In genomic region chr9:91395106-91395552, GRCh38 we compare ENCODE assay signal across 13 cellular contexts. TPM values are rescaled to one million over a fixed set of nuclear protein-coding genes. Genes with fewer than 3 reads are reported as not detected.
A peak's percentile ranks its signal among the peaks of the same experiment; 100 is the strongest.
DNase-seq lines count a peak whose midpoint lies in the region; ATAC-seq and TF ChIP-seq lines count a peak whose summit lies in the region.
"Had no signal": no experiment of that assay in that cellular context is flagged by ENCODE, and none has a peak within 500 bp of the region (broad histone marks: within the 10 kb centered on the region; RNA-seq: fewer than 3 reads in every experiment).

No MANE protein-coding gene starts in this region.

- TF ChIP-seq POLR2A in NB4 (IDR thresholded peaks at IDR 0.05; ENCODE audit: extremely low read depth, insufficient read length) = no peak

- TF ChIP-seq CTCF in NB4 (IDR thresholded peaks at IDR 0.05; ENCODE audit: low read depth, low read length) = no peak

- POLR2A ChIA-PET in naive thymus-derived CD4-positive, alpha-beta T cell (lab: Charles Lee) = no interaction called here

- no peak overlapping the region for H3K27ac ChIP-seq in naive thymus-derived CD4-positive, alpha-beta T cell (ENCODE audit: low read depth, low read length)
- H3K27ac ChIP-seq in caudate nucleus (ENCODE audit: low read depth, low read length) = no peak overlapping the region

- H3K27me3 Mint-ChIP-seq in naive thymus-derived CD4-positive, alpha-beta T cell = peaks cover 0 to 3% (median 0%) of the 10 kb centered on the region in 5 donors

- peaks cover 0 to 20% (median 0%) of the 10 kb centered on the region in 7 donors for H3K4me1 Mint-ChIP-seq in naive thymus-derived CD4-positive, alpha-beta T cell

- peak; percentile 47 for ATAC-seq in naive thymus-derived CD4-positive, alpha-beta T cell
- no peak for ATAC-seq in Right ventricle myocardium inferior

- no peaks in the 10 kb centered on the region for H3K36me3 ChIP-seq in adipocyte (ENCODE audit: control insufficient read depth, insufficient read depth, low read length, severe bottlenecking)
- no peaks in the 10 kb centered on the region for H3K36me3 ChIP-seq in naive thymus-derived CD4-positive, alpha-beta T cell (ENCODE audit: control insufficient read depth in 2 of 3, insufficient read depth in 3 of 3, low read length in 3 of 3)

- H3K27me3 ChIP-seq in adipocyte (replicated peaks; ENCODE audit: control insufficient read depth, insufficient read depth, low read length) = no peaks in the 10 kb centered on the region
- H3K27me3 ChIP-seq in naive thymus-derived CD4-positive, alpha-beta T cell (ENCODE audit: control insufficient read depth in 2 of 2, insufficient read depth in 2 of 2, low read length in 2 of 2) = no peaks in the 10 kb centered on the region

- no peak overlapping the region for H3K4me3 ChIP-seq in NB4 (ENCODE audit: low read depth, low read length)
- no peak overlapping the region for H3K4me3 ChIP-seq in adipocyte (ENCODE audit: low read length)
- no peak overlapping the region for H3K4me3 ChIP-seq in naive thymus-derived CD4-positive, alpha-beta T cell (ENCODE audit: low read length)

- H3K4me1 ChIP-seq in adipocyte (ENCODE audit: control insufficient read depth, insufficient read depth, low read length) = peaks cover 38% of the 10 kb centered on the region
- no peaks in the 10 kb centered on the region for H3K4me1 ChIP-seq in naive thymus-derived CD4-positive, alpha-beta T cell (ENCODE audit: control insufficient read depth in 2 of 2, insufficient read depth in 2 of 2, low read length in 2 of 2)

- DNase-seq in GF-D8 (lab: John Stamatoyannopoulos, UW) (peak; percentile 67), NB4 (ENCODE audit: low read depth) (peak; percentile 89), adipocyte (ENCODE audit: low read depth) (peak; percentile 89), caudate nucleus (lab: John Stamatoyannopoulos, UW) (no peak), Right ventricle myocardium inferior (ENCODE audit: missing footprints) (no peak), NCI-H128 (lab: John Stamatoyannopoulos, UW; ENCODE audit: unreplicated experiment) (no peak), NCI-H69 (lab: John Stamatoyannopoulos, UW) (no peak)
- DNase-seq in naive thymus-derived CD4-positive, alpha-beta T cell = no peak
- DNase-seq: aorta; DMS153; midbrain; NCI-H2227 treated with DMSO at 0.1 percent for 48 hours; stimulated activated CD4-positive, alpha-beta T cell treated with anti-CD3 and anti-CD28 coated beads, Interleukin-15, amount 100 ng/mL, for 24 hours had no signal

- no peak overlapping the region for H3K9ac ChIP-seq in adipocyte (ENCODE audit: low read length)

- CTCF ChIA-PET in naive thymus-derived CD4-positive, alpha-beta T cell (lab: Charles Lee) = interaction anchor here (0.9 kb wide), 1 partner anchor 34 kb away, joined by 3 read pairs; no protein-coding TSS in a partner anchor

- H3K9me3 ChIP-seq in adipocyte (ENCODE audit: control insufficient read depth, low read length) = no peaks in the 10 kb centered on the region
- no peaks in the 10 kb centered on the region for H3K9me3 ChIP-seq in naive thymus-derived CD4-positive, alpha-beta T cell (ENCODE audit: control insufficient read depth in 2 of 3, low read length in 3 of 3)

- H3K9me3 Mint-ChIP-seq in naive thymus-derived CD4-positive, alpha-beta T cell = no peaks in the 10 kb centered on the region

- peak overlapping the region in 1 of 9 donors; percentile 77 for H3K27ac Mint-ChIP-seq in naive thymus-derived CD4-positive, alpha-beta T cell

- H3K4me3 Mint-ChIP-seq in naive thymus-derived CD4-positive, alpha-beta T cell = peak overlapping the region in 1 of 10 donors; percentile 68

- intact Hi-C loops in naive thymus-derived CD4-positive, alpha-beta T cell (cut with micrococcal nuclease) = loop anchor here in 1 of 2 donors (2.0 kb wide), 2 partner anchors 24 to 34 kb away; partner anchors contain the start of gene AUH
- intact Hi-C loops in Right ventricle myocardium inferior (cut with DNase I) = no loop called here

- peaks cover 0 to 6% (median 0%) of the 10 kb centered on the region in 5 donors for H3K36me3 Mint-ChIP-seq in naive thymus-derived CD4-positive, alpha-beta T cell

RNA-seq across cellular contexts. Expression of gene NFIL3, which starts 28.5 kb away (rescaled TPM):
- total RNA-seq in naive thymus-derived CD4-positive, alpha-beta T cell = 10 to 100 TPM in 3 of 5 experiments, 1 to 10 TPM in 2; 3.1 to 81.1 (median 32.5) TPM
- 1 to 10 TPM in 1 of 2 donors, under 1 TPM in 1; 0.33 to 1.3 TPM for polyA plus RNA-seq in naive thymus-derived CD4-positive, alpha-beta T cell
- total RNA-seq in Right ventricle myocardium inferior = 21.3 TPM

RNA-seq across cellular contexts. Expression of gene AUH, which starts 33.4 kb away (rescaled TPM):
- 10 to 100 TPM; 17.2 to 30.1 (median 25.9) TPM for total RNA-seq in naive thymus-derived CD4-positive, alpha-beta T cell
- polyA plus RNA-seq in naive thymus-derived CD4-positive, alpha-beta T cell = 10 to 100 TPM; 11.6 to 12.1 TPM
- 37.9 TPM for total RNA-seq in Right ventricle myocardium inferior

Comparison
In these comparisons a context has a peak if more than half of its experiments do, and no peak if none do; other contexts are left out.
1. DNase-seq: peak in GF-D8 (single experiment), NB4 (single experiment) and adipocyte (single experiment); none in naive thymus-derived CD4-positive, alpha-beta T cell (0 of 9), caudate nucleus (0 of 61), Right ventricle myocardium inferior (single experiment), NCI-H128 (single experiment) and NCI-H69 (single experiment).